Comparison of ENCODE assay signal across 20 cellular contexts in genomic region chr4:5728451-5728850, GRCh38.
"Had no signal": no experiment of that assay in that cellular context is flagged by ENCODE, and none has a peak within 500 bp of the region (broad histone marks: within the 10 kb centered on the region; RNA-seq: fewer than 3 reads in every experiment).

No MANE protein-coding gene starts in this region.

- H3K4me2 ChIP-seq: smooth muscle cell had no signal

- H3K27me3 ChIP-seq: colonic mucosa, upper lobe of left lung had no signal

- H3K27me3 Mint-ChIP-seq: activated B cell treated with CpG ODN at 0.5 μM for 24 hours; activated naive CD4-positive, alpha-beta T cell treated with anti-CD3 and anti-CD28 coated beads, Interleukin-2, amount 50 U/mL, for 24 hours; central memory CD8-positive, alpha-beta T cell had no signal

- H3K4me1 Mint-ChIP-seq: activated B cell treated with CpG ODN at 0.5 μM for 24 hours; activated CD4-positive, alpha-beta T cell treated with anti-CD3 and anti-CD28 coated beads for 36 hours; activated naive CD4-positive, alpha-beta T cell treated with anti-CD3 and anti-CD28 coated beads, Interleukin-2, amount 50 U/mL, for 24 hours; central memory CD8-positive, alpha-beta T cell; natural killer cell had no signal

- H3K4me1 ChIP-seq: colonic mucosa, left ventricle myocardium inferior, upper lobe of left lung had no signal

- H3K9me3 ChIP-seq: colonic mucosa, left ventricle myocardium inferior, upper lobe of left lung had no signal

- H3K36me3 ChIP-seq: colonic mucosa had no signal

- H3K4me3 Mint-ChIP-seq: activated B cell treated with CpG ODN at 0.5 μM for 24 hours; activated CD4-positive, alpha-beta T cell treated with anti-CD3 and anti-CD28 coated beads for 36 hours; activated naive CD4-positive, alpha-beta T cell treated with anti-CD3 and anti-CD28 coated beads, Interleukin-2, amount 50 U/mL, for 24 hours; central memory CD8-positive, alpha-beta T cell; effector memory CD8-positive, alpha-beta T cell; natural killer cell had no signal

- ATAC-seq: activated CD4-positive, alpha-beta T cell treated with anti-CD3 and anti-CD28 coated beads for 36 hours; effector memory CD8-positive, alpha-beta T cell; esophagus mucosa; natural killer cell; sciatic nerve had no signal

- H3K4me3 ChIP-seq: colonic mucosa, dorsolateral prefrontal cortex, left ventricle myocardium inferior, smooth muscle cell, upper lobe of left lung had no signal

- DNase-seq: activated B cell treated with CpG ODN at 0.5 μM for 24 hours; activated CD4-positive, alpha-beta T cell treated with anti-CD3 and anti-CD28 coated beads for 36 hours; activated CD4-positive, alpha-beta T cell treated with anti-CD3 and anti-CD28 coated beads, Interleukin-2, amount 50 U/mL, for 48 hours; activated effector memory CD4-positive, alpha-beta T cell treated with anti-CD3 and anti-CD28 coated beads, Interleukin-2, amount 50 U/mL, for 16 hours; colonic mucosa; dorsolateral prefrontal cortex; effector memory CD8-positive, alpha-beta T cell; foreskin melanocyte; kidney glomerular epithelial cell; left ventricle myocardium inferior; natural killer cell; stimulated activated CD4-positive, alpha-beta T cell treated with anti-CD3 and anti-CD28 coated beads, Interleukin-2, amount 100 ng/mL, for 48 hours; stimulated activated naive CD4-positive, alpha-beta T cell; T-helper 9 cell; upper lobe of left lung had no signal

- H3K27ac Mint-ChIP-seq: activated B cell treated with CpG ODN at 0.5 μM for 24 hours; activated CD4-positive, alpha-beta T cell treated with anti-CD3 and anti-CD28 coated beads for 36 hours; activated naive CD4-positive, alpha-beta T cell treated with anti-CD3 and anti-CD28 coated beads, Interleukin-2, amount 50 U/mL, for 24 hours; effector memory CD8-positive, alpha-beta T cell; natural killer cell had no signal

- H3K27ac ChIP-seq: colonic mucosa, dorsolateral prefrontal cortex, left ventricle myocardium inferior, upper lobe of left lung had no signal

- H3K9me3 Mint-ChIP-seq: activated B cell treated with CpG ODN at 0.5 μM for 24 hours; activated naive CD4-positive, alpha-beta T cell treated with anti-CD3 and anti-CD28 coated beads, Interleukin-2, amount 50 U/mL, for 24 hours; central memory CD8-positive, alpha-beta T cell; effector memory CD8-positive, alpha-beta T cell; natural killer cell had no signal

- H3K36me3 Mint-ChIP-seq: activated naive CD4-positive, alpha-beta T cell treated with anti-CD3 and anti-CD28 coated beads, Interleukin-2, amount 50 U/mL, for 24 hours; natural killer cell had no signal
